18 cellular contexts compared by ENCODE assay signal in the genomic region with DNA sequence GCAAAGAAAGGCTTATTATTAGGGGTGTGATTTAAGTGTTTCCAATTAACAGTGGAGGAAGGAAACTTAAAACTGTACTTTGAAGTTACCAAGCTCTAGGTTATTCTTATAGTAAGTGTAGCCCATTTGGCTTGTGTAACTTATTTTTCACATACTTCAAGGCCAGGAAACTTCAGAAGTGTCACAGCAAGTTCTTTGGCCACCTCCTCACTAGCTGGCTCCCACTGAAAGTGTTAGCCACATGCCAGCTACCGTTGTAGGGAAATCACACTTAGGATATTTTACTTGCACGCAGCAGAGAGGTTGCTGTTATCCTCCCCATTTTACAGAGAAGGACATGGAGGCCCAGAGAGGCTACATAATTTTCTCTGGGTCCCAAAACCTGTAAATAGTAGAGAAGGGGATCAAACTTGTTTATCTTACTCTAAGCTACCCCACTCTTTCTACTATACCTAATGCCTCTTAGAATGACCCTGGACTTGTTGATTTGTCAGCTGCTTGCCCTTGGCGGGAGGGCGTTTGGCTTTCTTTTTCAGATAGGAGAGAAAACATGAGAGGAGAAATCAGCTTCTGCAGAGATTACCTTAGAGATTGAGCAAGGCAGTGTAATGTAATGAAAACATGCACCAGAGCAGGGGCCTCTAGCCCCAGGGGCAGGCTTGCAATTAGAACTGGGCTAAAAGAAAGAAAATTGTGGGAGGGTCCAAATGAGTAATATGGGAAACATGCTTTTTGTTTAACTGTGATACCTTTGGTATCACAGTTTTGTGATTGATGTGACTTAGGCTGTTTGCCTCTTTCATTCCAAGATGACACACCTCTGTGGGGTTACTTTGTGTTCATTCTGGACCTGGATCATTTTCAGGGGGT.
A peak's percentile ranks its signal among the peaks of the same experiment; 100 is the strongest.
DNase-seq lines count a peak whose midpoint lies in the region; ATAC-seq, FAIRE-seq and TF ChIP-seq lines count a peak whose summit lies in the region.
"Had no signal": no experiment of that assay in that cellular context is flagged by ENCODE, and none has a peak within 500 bp of the region (broad histone marks: within the 10 kb centered on the region; RNA-seq: fewer than 3 reads in every experiment).

No MANE protein-coding gene starts in this region.

- intact Hi-C loops in esophagus squamous epithelium (cut with DNase I): no loop called here

- peaks cover 100% of the 10 kb centered on the region for H3K4me1 ChIP-seq in A549
- peaks cover 28 to 100% (median 52%) of the 10 kb centered on the region in 3 donors for H3K4me1 ChIP-seq in esophagus squamous epithelium

- H3K4me2 ChIP-seq in A549: peak overlapping the region; percentile 54

- peak overlapping the region; percentile 39 for H3K27ac Mint-ChIP-seq in nephron progenitor cell
- H3K27ac Mint-ChIP-seq: activated CD8-positive, alpha-beta T cell treated with anti-CD3 and anti-CD28 coated beads for 36 hours had no signal

- H3K4me3 Mint-ChIP-seq in nephron progenitor cell: no peak overlapping the region
- H3K4me3 Mint-ChIP-seq: activated CD8-positive, alpha-beta T cell treated with anti-CD3 and anti-CD28 coated beads for 36 hours had no signal

- CTCF ChIA-PET in A549 (lab: Yijun Ruan, JAX): interaction anchor here (0.6 to 1.0 kb wide), 2 partner anchors 26 to 616 kb away, joined by 3 read pairs; no protein-coding TSS in a partner anchor

- H3K27me3 Mint-ChIP-seq in nephron progenitor cell (ENCODE audit: low read depth, poor library complexity): peaks cover 4% of the 10 kb centered on the region

- WGBS in A549 (ENCODE audit: missing lambda C conversion rate): 37% methylated on average over 4 of the region's 4 CpGs
- WGBS in esophagus squamous epithelium, 2 donors: 21 to 33% methylated on average over 4 of the region's 4 CpGs

- no peak overlapping the region for H3K4me3 ChIP-seq in A549
- no peak overlapping the region for H3K4me3 ChIP-seq in esophagus squamous epithelium
- H3K4me3 ChIP-seq: SJSA1, skin epidermis had no signal

- H3K27ac ChIP-seq in A549 (peak overlapping the region; percentile 72 to 85), esophagus squamous epithelium (peak overlapping the region; percentile 41 to 75 (median 58))
- H3K27ac ChIP-seq: brain microvascular endothelial cell, SJSA1 had no signal

- FAIRE-seq in A549 (lab: Jason Lieb, UNC): no peak
- FAIRE-seq: GM18507 had no signal

- TF ChIP-seq EP300 in A549 (IDR thresholded peaks at IDR 0.05): peak; percentile 64 to 79; a peak in 3 of 5 replicates

- ATAC-seq in A549: peak in 1 of 2 experiments; percentile 56; a peak in 3 of 6 replicates
- ATAC-seq in HG02938 (IDR thresholded peaks at IDR 0.05; ENCODE audit: unreplicated experiment): no peak
- no peak for ATAC-seq in esophagus mucosa
- ATAC-seq: activated CD8-positive, alpha-beta T cell treated with anti-CD3 and anti-CD28 coated beads for 36 hours had no signal

- H3K36me3 Mint-ChIP-seq in nephron progenitor cell (ENCODE audit: low read depth): peaks cover 43% of the 10 kb centered on the region

- TF ChIP-seq POLR2A in A549 (IDR thresholded peaks at IDR 0.05; ENCODE audit: low read length) (no peak), esophagus squamous epithelium (IDR thresholded peaks at IDR 0.05) (no peak)

- peaks cover 73% of the 10 kb centered on the region for H3K4me1 Mint-ChIP-seq in nephron progenitor cell

- no peaks in the 10 kb centered on the region for H3K27me3 ChIP-seq in esophagus squamous epithelium
- H3K27me3 ChIP-seq: brain microvascular endothelial cell, SJSA1 had no signal

- TF ChIP-seq RAD21 in A549 (conservative IDR thresholded peaks at IDR 0.05 in 1 of 2, IDR thresholded peaks at IDR 0.05 in 1 of 2): 0 out of 5 replicates have a peak, but pooled peaks of 1 of the 2 experiments have one; percentile 19

- TF ChIP-seq CTCF in A549 (IDR thresholded peaks at IDR 0.05) (no peak), esophagus squamous epithelium (IDR thresholded peaks at IDR 0.05) (no peak), nephron progenitor cell (IDR thresholded peaks at IDR 0.05) (no peak)

- no peaks in the 10 kb centered on the region for H3K9me3 Mint-ChIP-seq in nephron progenitor cell
- H3K9me3 Mint-ChIP-seq: activated CD8-positive, alpha-beta T cell treated with anti-CD3 and anti-CD28 coated beads for 36 hours had no signal

- H3K9me3 ChIP-seq in A549 (no peaks in the 10 kb centered on the region), esophagus squamous epithelium (no peaks in the 10 kb centered on the region)
- H3K9me3 ChIP-seq: SJSA1 had no signal

- DNase-seq in A549 (ENCODE audit: low read depth in 1 of 2, low spot score in 1 of 2): peak in 1 of 2 experiments; percentile 60
- peak; percentile 14 for DNase-seq in RPMI7951 (ENCODE audit: low read depth)
- DNase-seq in esophagus squamous epithelium (lab: John Stamatoyannopoulos, UW): no peak
- no peak for DNase-seq in nephron progenitor cell
- no peak for DNase-seq in cerebellar cortex (ENCODE audit: low spot score)
- DNase-seq in ureter (ENCODE audit: low spot score): no peak
- DNase-seq: activated CD8-positive, alpha-beta T cell treated with anti-CD3 and anti-CD28 coated beads for 36 hours; brain microvascular endothelial cell; COR-L47; left cardiac atrium; NCI-H1048; NCI-H2171; stimulated activated naive CD4-positive, alpha-beta T cell treated with Interleukin-2 at 50 U/mL for 16 hours had no signal

- H3K36me3 ChIP-seq in esophagus squamous epithelium: no peaks in the 10 kb centered on the region
- H3K36me3 ChIP-seq: brain microvascular endothelial cell, SJSA1 had no signal

- POLR2A ChIA-PET in A549 (lab: Yijun Ruan, JAX): no interaction called here

TF ChIP-seq in A549, 52 proteins besides CTCF, POLR2A, EP300 and RAD21:
- TF ChIP-seq JUNB (IDR thresholded peaks at IDR 0.05): peak; percentile 35; the same call in 1 of the 2 replicates
- TF ChIP-seq FOSL2 (IDR thresholded peaks at IDR 0.05): no peak
- TF ChIP-seq FOSL2 (CRISPR knock-in tag; IDR thresholded peaks at IDR 0.05): peak; percentile 5; the same call in 1 of the 2 replicates
- no peak for TF ChIP-seq RCOR1 (IDR thresholded peaks at IDR 0.05; ENCODE audit: low read depth, low read length)
- peak; percentile 54; the same call in 1 of the 2 replicates for TF ChIP-seq GATA3 (IDR thresholded peaks at IDR 0.05; ENCODE audit: borderline replicate concordance)
- peak; percentile 38 to 68; a peak in 3 of 4 replicates for TF ChIP-seq CEBPB (IDR thresholded peaks at IDR 0.05)
- peak in 1 of 2 experiments; percentile 66; a peak in 2 of 5 replicates for TF ChIP-seq JUN (IDR thresholded peaks at IDR 0.05)
